28 cellular contexts compared by ENCODE assay signal in the genomic region with DNA sequence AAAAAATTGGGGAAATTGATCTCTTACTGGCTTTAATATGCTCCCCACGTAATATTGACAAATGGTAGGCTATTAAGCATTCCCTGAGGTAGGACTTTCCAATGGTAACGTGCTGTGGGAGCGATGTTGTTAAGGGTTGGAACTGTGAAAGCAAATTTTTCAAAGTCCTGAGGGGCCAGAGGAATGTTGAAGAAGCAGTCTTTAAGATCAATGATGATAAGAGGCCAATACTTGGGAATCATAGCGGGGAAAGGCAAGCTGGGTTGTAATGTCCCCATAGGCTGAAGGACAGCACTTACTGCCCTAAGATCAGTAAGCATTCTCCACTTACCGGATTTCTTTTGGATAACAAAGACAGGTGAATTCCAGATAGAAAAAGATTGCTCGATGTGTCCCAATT.
"Had no signal": no experiment of that assay in that cellular context is flagged by ENCODE, and none has a peak within 500 bp of the region (broad histone marks: within the 10 kb centered on the region; RNA-seq: fewer than 3 reads in every experiment).

No MANE protein-coding gene starts in this region.

- H3K4me3 ChIP-seq: colonic mucosa, coronary artery, dorsolateral prefrontal cortex, esophagus muscularis mucosa, esophagus squamous epithelium, gastrocnemius medialis, gastroesophageal sphincter, heart left ventricle, heart right ventricle had no signal

- H3K4me1 ChIP-seq: colonic mucosa, foreskin keratinocyte had no signal

- H3K27ac ChIP-seq: colonic mucosa, coronary artery, dorsolateral prefrontal cortex, epithelial cell of prostate, esophagus muscularis mucosa, esophagus squamous epithelium, foreskin keratinocyte, gastrocnemius medialis, gastroesophageal sphincter, heart left ventricle, heart right ventricle had no signal

- H3K27me3 ChIP-seq: colonic mucosa, esophagus muscularis mucosa, gastrocnemius medialis, gastroesophageal sphincter, heart right ventricle had no signal

- H3K9me3 ChIP-seq: colonic mucosa, esophagus muscularis mucosa, esophagus squamous epithelium, gastrocnemius medialis, gastroesophageal sphincter, heart left ventricle, heart right ventricle had no signal

- FAIRE-seq: colon, endometrium, endothelial cell of umbilical vein, frontal cortex had no signal

- ATAC-seq: effector memory CD8-positive, alpha-beta T cell; esophagus mucosa; foreskin keratinocyte; gastrocnemius medialis; gastroesophageal sphincter; heart left ventricle; heart right ventricle had no signal

- DNase-seq: colonic mucosa; cortex of kidney; dermis blood vessel endothelial cell; dorsolateral prefrontal cortex; effector CD4-positive, alpha-beta T cell; effector CD8-positive, alpha-beta T cell; effector memory CD4-positive, alpha-beta T cell; effector memory CD8-positive, alpha-beta T cell; endodermal cell; erythroblast; esophagus squamous epithelium; foreskin fibroblast; foreskin keratinocyte; foreskin melanocyte; gastrocnemius medialis; glutamatergic neuron; head of caudate nucleus; heart left ventricle; heart right ventricle had no signal

- H3K36me3 ChIP-seq: colonic mucosa, esophagus muscularis mucosa, esophagus squamous epithelium, gastrocnemius medialis, gastroesophageal sphincter, heart left ventricle, heart right ventricle had no signal
